ENCODE assay signal across 13 cellular contexts in the genomic region with DNA sequence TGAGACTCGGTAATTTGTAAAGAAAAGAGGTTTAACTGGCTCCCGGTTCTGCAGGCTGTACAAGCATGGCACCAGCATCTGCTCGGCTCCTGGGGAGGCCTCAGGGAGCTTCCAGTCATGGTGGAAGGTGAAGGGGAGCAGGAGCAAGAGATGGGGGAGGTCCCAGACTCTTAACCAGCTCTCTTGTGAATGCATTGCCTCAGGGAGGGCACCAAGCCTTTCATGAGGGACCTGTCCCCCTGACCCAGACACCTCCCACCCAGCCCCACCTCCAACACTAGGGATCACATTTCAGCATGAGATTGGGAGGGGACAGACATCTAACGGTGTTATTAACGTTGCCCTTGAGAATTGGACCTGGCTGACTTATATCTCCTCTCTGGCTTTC.
"Had no signal": no experiment of that assay in that cellular context is flagged by ENCODE, and none has a peak within 500 bp of the region (broad histone marks: within the 10 kb centered on the region; RNA-seq: fewer than 3 reads in every experiment).

No MANE protein-coding gene starts in this region.

- ATAC-seq: WTC11 had no signal

- H3K27me3 Mint-ChIP-seq: activated naive CD4-positive, alpha-beta T cell treated with anti-CD3 and anti-CD28 coated beads, Interleukin-2, amount 50 U/mL, for 24 hours had no signal

- H3K4me1 Mint-ChIP-seq: WTC11 had no signal

- H3K4me3 Mint-ChIP-seq: activated naive CD4-positive, alpha-beta T cell treated with anti-CD3 and anti-CD28 coated beads, Interleukin-2, amount 50 U/mL, for 24 hours; activated T-helper 1 cell treated with anti-CD3 and anti-CD28 coated beads, Interleukin-12 subunit alpha, Interleukin-12 subunit beta, Interleukin-2, Interleukin-4 antibody, amounts not matched to agents 30 ng/mL and 10 ng/mL and 1 ng/mL, durations not matched to agents 14 hours and 24 hours and 36 hours; immature natural killer cell; nephron progenitor cell; WTC11 had no signal

- H3K27me3 ChIP-seq: breast epithelium, dorsolateral prefrontal cortex, esophagus squamous epithelium had no signal

- H3K36me3 ChIP-seq: breast epithelium had no signal

- H3K27ac Mint-ChIP-seq: activated naive CD4-positive, alpha-beta T cell treated with anti-CD3 and anti-CD28 coated beads, Interleukin-2, amount 50 U/mL, for 24 hours; activated T-helper 1 cell treated with anti-CD3 and anti-CD28 coated beads, Interleukin-12 subunit alpha, Interleukin-12 subunit beta, Interleukin-2, Interleukin-4 antibody, amounts not matched to agents 30 ng/mL and 10 ng/mL and 1 ng/mL, durations not matched to agents 14 hours and 24 hours and 36 hours had no signal

- H3K9me3 Mint-ChIP-seq: activated naive CD4-positive, alpha-beta T cell treated with anti-CD3 and anti-CD28 coated beads, Interleukin-2, amount 50 U/mL, for 24 hours; activated T-helper 1 cell treated with anti-CD3 and anti-CD28 coated beads, Interleukin-12 subunit alpha, Interleukin-12 subunit beta, Interleukin-2, Interleukin-4 antibody, amounts not matched to agents 30 ng/mL and 10 ng/mL and 1 ng/mL, durations not matched to agents 14 hours and 24 hours and 36 hours; immature natural killer cell; nephron progenitor cell; WTC11 had no signal

- DNase-seq: anterior cingulate cortex, dorsolateral prefrontal cortex, esophagus squamous epithelium, foreskin fibroblast, immature natural killer cell, mammary epithelial cell, nephron progenitor cell, trophoblast cell had no signal

- H3K9me3 ChIP-seq: breast epithelium, esophagus squamous epithelium had no signal

- FAIRE-seq: small intestine had no signal

- H3K4me3 ChIP-seq: breast epithelium, dorsolateral prefrontal cortex, esophagus squamous epithelium had no signal

- H3K27ac ChIP-seq: esophagus squamous epithelium had no signal
